ENCODE assay signal across 20 cellular contexts in genomic region chr2:239777219-239777618, GRCh38.
"Had no signal": no experiment of that assay in that cellular context is flagged by ENCODE, and none has a peak within 500 bp of the region (broad histone marks: within the 10 kb centered on the region; RNA-seq: fewer than 3 reads in every experiment).

No MANE protein-coding gene starts in this region.

- ATAC-seq: activated T-cell treated with anti-CD3 and anti-CD28 coated beads, Interleukin-2, amount 50 U/mL, for 4 hours; gastroesophageal sphincter; left cardiac atrium; naive thymus-derived CD4-positive, alpha-beta T cell had no signal

- DNase-seq: activated CD4-positive, alpha-beta T cell treated with anti-CD3 and anti-CD28 coated beads for 48 hours; activated naive CD4-positive, alpha-beta T cell treated with anti-CD3 and anti-CD28 coated beads for 36 hours; activated T-cell treated with anti-CD3 and anti-CD28 coated beads, Interleukin-2, amount 50 U/mL, for 4 hours; cerebellar nuclear complex; cortex of kidney; hypothalamus; left cardiac atrium; mesenchymal stem cell; naive thymus-derived CD4-positive, alpha-beta T cell; retina; stimulated activated CD4-positive, alpha-beta T cell treated with anti-CD3 and anti-CD28 coated beads, Interleukin-4, amount 100 ng/mL, for 24 hours; stimulated activated naive CD4-positive, alpha-beta T cell treated with Interleukin-2 at 50 U/mL for 16 hours; thyroid gland; uterus had no signal

- H3K9me3 Mint-ChIP-seq: activated CD4-positive, alpha-beta memory T cell treated with anti-CD3 and anti-CD28 coated beads for 36 hours; activated T-cell treated with anti-CD3 and anti-CD28 coated beads, Interleukin-2, amount 50 U/mL, for 4 hours; T-helper 1 cell treated with Interleukin-12 subunit alpha and Interleukin-12 subunit beta and Interleukin-4 antibody, amounts not matched to agents 30 μg/mL and 1 μg/mL, for 36 hours had no signal

- H3K4me3 ChIP-seq: gastroesophageal sphincter, thyroid gland, uterus had no signal

- H3K4me3 Mint-ChIP-seq: activated CD4-positive, alpha-beta memory T cell treated with anti-CD3 and anti-CD28 coated beads for 36 hours; activated naive CD4-positive, alpha-beta T cell treated with anti-CD3 and anti-CD28 coated beads for 36 hours; activated T-cell treated with anti-CD3 and anti-CD28 coated beads, Interleukin-2, amount 50 U/mL, for 4 hours; naive thymus-derived CD4-positive, alpha-beta T cell; neural crest cell; T-helper 1 cell treated with Interleukin-12 subunit alpha and Interleukin-12 subunit beta and Interleukin-4 antibody, amounts not matched to agents 30 μg/mL and 1 μg/mL, for 36 hours had no signal

- H3K9me3 ChIP-seq: thyroid gland, uterus had no signal

- H3K4me1 ChIP-seq: gastroesophageal sphincter, thyroid gland, uterus had no signal

- H3K4me1 Mint-ChIP-seq: naive thymus-derived CD4-positive, alpha-beta T cell had no signal

- H3K36me3 Mint-ChIP-seq: activated CD4-positive, alpha-beta memory T cell treated with anti-CD3 and anti-CD28 coated beads for 36 hours had no signal

- H3K27ac ChIP-seq: epithelial cell of prostate, gastroesophageal sphincter, thyroid gland, uterus had no signal

- H3K27me3 ChIP-seq: thyroid gland, uterus had no signal

- H3K36me3 ChIP-seq: gastroesophageal sphincter, thyroid gland, uterus had no signal

- H3K27ac Mint-ChIP-seq: activated CD4-positive, alpha-beta memory T cell treated with anti-CD3 and anti-CD28 coated beads for 36 hours; activated naive CD4-positive, alpha-beta T cell treated with anti-CD3 and anti-CD28 coated beads for 36 hours; naive thymus-derived CD4-positive, alpha-beta T cell; progenitor cell of endocrine pancreas; T-helper 1 cell treated with Interleukin-12 subunit alpha and Interleukin-12 subunit beta and Interleukin-4 antibody, amounts not matched to agents 30 μg/mL and 1 μg/mL, for 36 hours had no signal
